In the genomic region with DNA sequence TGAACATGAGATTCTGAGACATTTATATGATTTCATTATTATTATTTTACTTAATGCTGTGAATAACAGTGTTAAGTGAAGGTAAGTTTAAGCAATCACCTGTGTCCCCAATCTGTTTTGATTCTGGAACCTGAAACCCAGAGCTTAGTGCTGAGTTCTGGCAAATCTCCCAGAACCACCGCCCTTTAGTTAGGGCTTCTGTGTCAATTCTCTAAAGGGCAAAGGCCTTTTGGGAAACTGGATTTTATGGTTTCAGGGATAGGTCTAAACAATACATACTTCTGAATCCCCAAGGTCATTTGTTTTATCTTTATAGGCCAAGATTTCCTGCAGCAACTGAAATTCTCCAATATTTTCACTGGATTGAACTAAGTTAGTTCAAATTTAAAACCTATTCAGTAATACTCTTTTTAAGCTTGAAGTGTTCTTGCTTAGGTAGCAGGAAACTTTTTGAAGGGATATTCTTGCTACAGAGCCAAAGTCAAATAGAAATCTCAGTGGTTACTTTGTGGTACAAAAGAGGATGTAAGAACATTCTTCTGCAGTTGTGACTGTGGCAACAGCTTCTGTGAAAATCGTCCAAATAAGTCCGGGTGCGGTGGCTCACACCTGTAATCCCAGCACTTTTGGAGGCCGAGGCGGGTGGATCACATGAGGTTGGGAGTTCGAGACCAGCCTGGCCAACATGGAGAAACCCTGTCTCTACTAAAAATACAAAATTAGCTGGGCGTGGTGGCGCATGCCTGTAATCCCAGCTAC, we compare ENCODE assay signal across 11 cellular contexts. TPM values are rescaled to one million over a fixed set of nuclear protein-coding genes. Genes with fewer than 3 reads are reported as not detected.
DNase-seq lines count a peak whose midpoint lies in the region; ATAC-seq and TF ChIP-seq lines count a peak whose summit lies in the region.
"Had no signal": no experiment of that assay in that cellular context is flagged by ENCODE, and none has a peak within 500 bp of the region (broad histone marks: within the 10 kb centered on the region; RNA-seq: fewer than 3 reads in every experiment).

No MANE protein-coding gene starts in this region.

- peak; percentile 16 for DNase-seq in activated CD4-positive, alpha-beta T cell treated with anti-CD3 and anti-CD28 coated beads for 36 hours
- no peak for DNase-seq in activated CD4-positive, alpha-beta T cell treated with anti-CD3 and anti-CD28 coated beads, Interleukin-2, amount 10 ng/mL, durations not matched to agents 24 days and 14 days
- DNase-seq in mucosa of gallbladder (ENCODE audit: low spot score) (peak; percentile 25), glomerular visceral epithelial cell (ENCODE audit: extremely low spot score) (no peak), AG08395 (ENCODE audit: low spot score) (no peak), testis (no peak)
- DNase-seq: activated naive CD8-positive, alpha-beta T cell treated with anti-CD3 and anti-CD28 coated beads for 36 hours had no signal

- TF ChIP-seq CTCF in HEK293 (tag by site-specific recombination; IDR thresholded peaks at IDR 0.05) (no peak), testis (IDR thresholded peaks at IDR 0.05) (no peak)

- H3K9me3 Mint-ChIP-seq in activated CD4-positive, alpha-beta T cell treated with anti-CD3 and anti-CD28 coated beads for 36 hours (ENCODE audit: low read depth) = no peaks in the 10 kb centered on the region
- H3K9me3 Mint-ChIP-seq in activated CD4-positive, alpha-beta T cell treated with anti-CD3 and anti-CD28 coated beads, Interleukin-2, amount 10 ng/mL, durations not matched to agents 24 days and 14 days = no peaks in the 10 kb centered on the region
- H3K9me3 Mint-ChIP-seq: activated naive CD8-positive, alpha-beta T cell treated with anti-CD3 and anti-CD28 coated beads for 36 hours; neural crest cell had no signal

- H3K27ac Mint-ChIP-seq in activated CD4-positive, alpha-beta T cell treated with anti-CD3 and anti-CD28 coated beads for 36 hours = no peak overlapping the region
- no peak overlapping the region for H3K27ac Mint-ChIP-seq in activated CD4-positive, alpha-beta T cell treated with anti-CD3 and anti-CD28 coated beads, Interleukin-2, amount 10 ng/mL, durations not matched to agents 24 days and 14 days
- H3K27ac Mint-ChIP-seq: activated naive CD8-positive, alpha-beta T cell treated with anti-CD3 and anti-CD28 coated beads for 36 hours had no signal

- H3K27ac ChIP-seq in HEK293 (ENCODE audit: extremely low read depth, low read depth, low read length) = no peak overlapping the region
- no peak overlapping the region for H3K27ac ChIP-seq in testis
- H3K27ac ChIP-seq: SJSA1 had no signal

- H3K4me3 ChIP-seq in HEK293 (ENCODE audit: low read depth, low read length) (no peak overlapping the region), testis (no peak overlapping the region)
- H3K4me3 ChIP-seq: SJSA1 had no signal

- H3K36me3 Mint-ChIP-seq in activated CD4-positive, alpha-beta T cell treated with anti-CD3 and anti-CD28 coated beads for 36 hours (ENCODE audit: low read depth) = no peaks in the 10 kb centered on the region
- H3K36me3 Mint-ChIP-seq in activated CD4-positive, alpha-beta T cell treated with anti-CD3 and anti-CD28 coated beads, Interleukin-2, amount 10 ng/mL, durations not matched to agents 24 days and 14 days (ENCODE audit: low read depth) = no peaks in the 10 kb centered on the region
- H3K36me3 Mint-ChIP-seq: activated naive CD8-positive, alpha-beta T cell treated with anti-CD3 and anti-CD28 coated beads for 36 hours had no signal

- no peaks in the 10 kb centered on the region for H3K9me3 ChIP-seq in HEK293 (ENCODE audit: control insufficient read depth, insufficient read depth, low read depth, low read length)
- H3K9me3 ChIP-seq in testis = no peaks in the 10 kb centered on the region
- H3K9me3 ChIP-seq: SJSA1 had no signal

- intact Hi-C loops in activated CD4-positive, alpha-beta T cell treated with anti-CD3 and anti-CD28 coated beads for 36 hours (cut with DNase I, micrococcal nuclease) = no loop called here
- intact Hi-C loops in activated CD4-positive, alpha-beta T cell treated with anti-CD3 and anti-CD28 coated beads, Interleukin-2, amount 10 ng/mL, durations not matched to agents 24 days and 14 days (cut with micrococcal nuclease) = no loop called here
- intact Hi-C loops in testis (cut with DNase I; ENCODE audit: low total_unique reads) = no loop called here

- peaks cover 11% of the 10 kb centered on the region for H3K4me1 ChIP-seq in HEK293 (ENCODE audit: control insufficient read depth, insufficient read depth, low read length)
- H3K4me1 ChIP-seq in testis = no peaks in the 10 kb centered on the region

- H3K36me3 ChIP-seq in HEK293 (ENCODE audit: control insufficient read depth in 2 of 2, insufficient read depth in 1 of 2, low read length in 2 of 2) (no peaks in the 10 kb centered on the region), testis (ENCODE audit: low read depth, missing control alignments) (no peaks in the 10 kb centered on the region)
- H3K36me3 ChIP-seq: SJSA1 had no signal

- H3K4me1 Mint-ChIP-seq in activated CD4-positive, alpha-beta T cell treated with anti-CD3 and anti-CD28 coated beads for 36 hours = no peaks in the 10 kb centered on the region
- H3K4me1 Mint-ChIP-seq in activated CD4-positive, alpha-beta T cell treated with anti-CD3 and anti-CD28 coated beads, Interleukin-2, amount 10 ng/mL, durations not matched to agents 24 days and 14 days = no peaks in the 10 kb centered on the region
- H3K4me1 Mint-ChIP-seq: activated naive CD8-positive, alpha-beta T cell treated with anti-CD3 and anti-CD28 coated beads for 36 hours; neural crest cell had no signal

- peak; percentile 36 for ATAC-seq in activated CD4-positive, alpha-beta T cell treated with anti-CD3 and anti-CD28 coated beads for 36 hours
- ATAC-seq in HG03565 (IDR thresholded peaks at IDR 0.05; ENCODE audit: unreplicated experiment) = peak; percentile 100

- 82% methylated on average over 9 of the region's 9 CpGs for WGBS in testis, 2 donors

- no peak for TF ChIP-seq POLR2A in testis (IDR thresholded peaks at IDR 0.05)

- peaks cover 9% of the 10 kb centered on the region for H3K27me3 Mint-ChIP-seq in activated CD4-positive, alpha-beta T cell treated with anti-CD3 and anti-CD28 coated beads for 36 hours
- H3K27me3 Mint-ChIP-seq in activated CD4-positive, alpha-beta T cell treated with anti-CD3 and anti-CD28 coated beads, Interleukin-2, amount 10 ng/mL, durations not matched to agents 24 days and 14 days = peaks cover 2% of the 10 kb centered on the region

- CTCF ChIA-PET in activated CD4-positive, alpha-beta T cell treated with anti-CD3 and anti-CD28 coated beads for 36 hours (lab: Charles Lee) = no interaction called here
- CTCF ChIA-PET in HEK293 (lab: Yijun Ruan, JAX) = interaction anchor here (0.6 to 2.0 kb wide), 3 partner anchors 9 to 522 kb away, joined by 3 to 9 read pairs (median 3); a partner anchor contains a TSS

- H3K27me3 ChIP-seq in testis = no peaks in the 10 kb centered on the region
- H3K27me3 ChIP-seq: SJSA1 had no signal

- POLR2A ChIA-PET in activated CD4-positive, alpha-beta T cell treated with anti-CD3 and anti-CD28 coated beads for 36 hours (lab: Charles Lee) = no interaction called here
- POLR2A ChIA-PET in HEK293 (lab: Yijun Ruan, JAX) = no interaction called here

- H3K4me3 Mint-ChIP-seq in activated CD4-positive, alpha-beta T cell treated with anti-CD3 and anti-CD28 coated beads for 36 hours = no peak overlapping the region
- no peak overlapping the region for H3K4me3 Mint-ChIP-seq in activated CD4-positive, alpha-beta T cell treated with anti-CD3 and anti-CD28 coated beads, Interleukin-2, amount 10 ng/mL, durations not matched to agents 24 days and 14 days
- H3K4me3 Mint-ChIP-seq: activated naive CD8-positive, alpha-beta T cell treated with anti-CD3 and anti-CD28 coated beads for 36 hours; neural crest cell had no signal

TF ChIP-seq in HEK293, 187 proteins besides CTCF, POLR2A, EP300 and RAD21 (continues in another document):
- TF ChIP-seq FEZF1 (tag by site-specific recombination; IDR thresholded peaks at IDR 0.05) = peak; percentile 77
- TF ChIP-seq HOXC10 (CRISPR knock-in tag; IDR thresholded peaks at IDR 0.05) = no peak
- no peak for TF ChIP-seq ZNF202 (tag by site-specific recombination; IDR thresholded peaks at IDR 0.05; ENCODE audit: borderline replicate concordance)
- TF ChIP-seq ZNF596 (tag by site-specific recombination; IDR thresholded peaks at IDR 0.05) = no peak
- peak; percentile 49; the same call in 1 of the 2 replicates for TF ChIP-seq MZF1 (tag by site-specific recombination; IDR thresholded peaks at IDR 0.05; ENCODE audit: borderline replicate concordance)
- peak; percentile 41; the same call in 1 of the 2 replicates for TF ChIP-seq KLF1 (tag by site-specific recombination; IDR thresholded peaks at IDR 0.05)
- no peak for TF ChIP-seq ZNF544 (tag by site-specific recombination; IDR thresholded peaks at IDR 0.05)
- TF ChIP-seq, protein P1, sequence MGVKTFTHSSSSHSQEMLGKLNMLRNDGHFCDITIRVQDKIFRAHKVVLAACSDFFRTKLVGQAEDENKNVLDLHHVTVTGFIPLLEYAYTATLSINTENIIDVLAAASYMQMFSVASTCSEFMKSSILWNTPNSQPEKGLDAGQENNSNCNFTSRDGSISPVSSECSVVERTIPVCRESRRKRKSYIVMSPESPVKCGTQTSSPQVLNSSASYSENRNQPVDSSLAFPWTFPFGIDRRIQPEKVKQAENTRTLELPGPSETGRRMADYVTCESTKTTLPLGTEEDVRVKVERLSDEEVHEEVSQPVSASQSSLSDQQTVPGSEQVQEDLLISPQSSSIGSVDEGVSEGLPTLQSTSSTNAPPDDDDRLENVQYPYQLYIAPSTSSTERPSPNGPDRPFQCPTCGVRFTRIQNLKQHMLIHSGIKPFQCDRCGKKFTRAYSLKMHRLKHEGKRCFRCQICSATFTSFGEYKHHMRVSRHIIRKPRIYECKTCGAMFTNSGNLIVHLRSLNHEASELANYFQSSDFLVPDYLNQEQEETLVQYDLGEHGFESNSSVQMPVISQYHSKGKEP (tag by site-specific recombination; IDR thresholded peaks at IDR 0.05) = 0 out of 2 replicates have a peak, but pooled peaks have one; percentile 14
- no peak for TF ChIP-seq SP7 (tag by site-specific recombination; IDR thresholded peaks at IDR 0.05)
- TF ChIP-seq ZNF174 (tag by site-specific recombination; IDR thresholded peaks at IDR 0.05) = no peak
- no peak for TF ChIP-seq ZNF366 (tag by site-specific recombination; conservative IDR thresholded peaks at IDR 0.05)

RNA-seq across cellular contexts. Expression of a gene that starts 10.0 kb away (rescaled TPM):
- total RNA-seq in activated CD4-positive, alpha-beta T cell treated with anti-CD3 and anti-CD28 coated beads for 36 hours = under 1 TPM; 0.11 to 0.30 TPM
- total RNA-seq in activated CD4-positive, alpha-beta T cell treated with anti-CD3 and anti-CD28 coated beads, Interleukin-2, amount 10 ng/mL, durations not matched to agents 24 days and 14 days = not detected in 2 replicates
- total RNA-seq in mucosa of gallbladder (39.3 TPM), testis (10 to 100 TPM; 18.9 to 22.3 TPM)
- polyA plus RNA-seq in testis (ENCODE audit: insufficient read depth, low read depth, low replicate concordance) = 14.8 TPM

Comparison
In these comparisons a context has a peak if more than half of its experiments do, and no peak if none do; other contexts are left out.
1. DNase-seq: peak in activated CD4-positive, alpha-beta T cell treated with anti-CD3 and anti-CD28 coated beads for 36 hours (single experiment) and mucosa of gallbladder (single experiment); none in activated CD4-positive, alpha-beta T cell treated with anti-CD3 and anti-CD28 coated beads, Interleukin-2, amount 10 ng/mL, durations not matched to agents 24 days and 14 days (single experiment), glomerular visceral epithelial cell (single experiment), AG08395 (single experiment) and testis (single experiment).
2. RNA of a gene that starts 10.0 kb away (total RNA-seq): 39.3 TPM in mucosa of gallbladder (single experiment) and 18.9 to 22.3 TPM in testis; 0.11 to 0.30 TPM in activated CD4-positive, alpha-beta T cell treated with anti-CD3 and anti-CD28 coated beads for 36 hours and not detected in activated CD4-positive, alpha-beta T cell treated with anti-CD3 and anti-CD28 coated beads, Interleukin-2, amount 10 ng/mL, durations not matched to agents 24 days and 14 days; every median in the first group is over 10 times any median in the second.